ENCODE assay signal across 9 cellular contexts in the genomic region with DNA sequence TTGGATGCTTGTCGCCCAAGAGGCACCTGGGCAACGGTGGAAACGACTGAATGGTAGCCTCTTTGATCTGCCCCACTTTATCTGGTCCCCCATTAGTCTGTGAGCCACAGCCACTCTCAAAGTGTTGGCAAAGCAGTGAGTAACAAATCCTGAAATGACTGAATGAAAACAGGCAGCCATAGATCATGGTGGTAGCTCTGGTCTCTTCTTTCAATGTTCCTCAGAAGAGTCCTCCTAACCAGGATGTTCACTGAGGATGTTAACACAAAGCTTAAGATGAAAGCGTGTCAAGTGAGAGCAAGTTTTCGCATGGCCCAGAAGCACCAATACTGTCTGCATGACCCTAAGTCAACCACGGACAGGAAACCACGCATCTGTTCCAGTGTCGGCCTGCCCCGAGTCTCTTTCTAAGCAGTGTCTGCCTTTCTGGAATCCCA.
DNase-seq lines count a peak whose midpoint lies in the region; ATAC-seq, FAIRE-seq and TF ChIP-seq lines count a peak whose summit lies in the region.
"Had no signal": no experiment of that assay in that cellular context is flagged by ENCODE, and none has a peak within 500 bp of the region (broad histone marks: within the 10 kb centered on the region; RNA-seq: fewer than 3 reads in every experiment).

No MANE protein-coding gene starts in this region.

- no peaks in the 10 kb centered on the region for H4K20me1 ChIP-seq in GM23248 (ENCODE audit: insufficient read depth)

- H2AFZ ChIP-seq in GM23248 = no peak overlapping the region

- 90 to 96% methylated on average over 9 of the region's 9 CpGs for WGBS in GM23248 (ENCODE audit: low coverage in 1 of 2, low lambda C conversion rate in 2 of 2, missing lambda C conversion rate in 2 of 2), 2 experiments

- DNase-seq in UCSD-AML1 (lab: John Stamatoyannopoulos, UW; ENCODE audit: unreplicated experiment) (peak; percentile 47), myocyte (ENCODE audit: low read depth) (peak; percentile 30), upper lobe of right lung (no peak), vagina (ENCODE audit: extremely low spot score in 2 of 2) (no peak), GM23248 (no peak), kidney (no peak)

- no peak overlapping the region for H3K4me2 ChIP-seq in GM23248 (ENCODE audit: unreplicated experiment)

- TF ChIP-seq CTCF in upper lobe of right lung (IDR thresholded peaks at IDR 0.05) (no peak), vagina (IDR thresholded peaks at IDR 0.05) (no peak), kidney (IDR thresholded peaks at IDR 0.05; ENCODE audit: borderline replicate concordance, extremely low read depth, insufficient read depth) (no peak)

- no peak for FAIRE-seq in kidney (lab: Jason Lieb, UNC)

- H3K27me3 ChIP-seq in upper lobe of right lung (no peaks in the 10 kb centered on the region), vagina (no peaks in the 10 kb centered on the region), GM23248 (replicated peaks; ENCODE audit: insufficient read depth) (no peaks in the 10 kb centered on the region)

- H3K79me2 ChIP-seq in GM23248 (ENCODE audit: insufficient read depth) = no peaks in the 10 kb centered on the region

- H3K9me3 ChIP-seq in upper lobe of right lung (no peaks in the 10 kb centered on the region), vagina (no peaks in the 10 kb centered on the region), GM23248 (ENCODE audit: low read depth) (no peaks in the 10 kb centered on the region), kidney (ENCODE audit: control insufficient read depth in 1 of 2, low read length in 2 of 2) (no peaks in the 10 kb centered on the region)

- no peak for TF ChIP-seq POLR2A in vagina (IDR thresholded peaks at IDR 0.05)

- H3K4me3 ChIP-seq in upper lobe of right lung = no peak overlapping the region
- no peak overlapping the region for H3K4me3 ChIP-seq in vagina
- no peak overlapping the region for H3K4me3 ChIP-seq in GM23248
- no peak overlapping the region for H3K4me3 ChIP-seq in kidney (ENCODE audit: low read length in 2 of 2)

- no peaks in the 10 kb centered on the region for H3F3A ChIP-seq in GM23248 (ENCODE audit: insufficient read depth)

- intact Hi-C loops in upper lobe of right lung (cut with DNase I) (no loop called here), vagina (cut with DNase I) (no loop called here), kidney (cut with DNase I) (no loop called here)

- no peaks in the 10 kb centered on the region for H3K9me2 ChIP-seq in GM23248 (ENCODE audit: insufficient read depth)

- H3K27ac ChIP-seq in upper lobe of right lung = no peak overlapping the region
- no peak overlapping the region for H3K27ac ChIP-seq in vagina
- H3K27ac ChIP-seq in GM23248 = no peak overlapping the region
- H3K27ac ChIP-seq in kidney (ENCODE audit: low read depth in 2 of 2, low read length in 2 of 2) = no peak overlapping the region

- H3K36me3 ChIP-seq in upper lobe of right lung = peaks cover 20% of the 10 kb centered on the region
- H3K36me3 ChIP-seq in vagina = peaks cover 0 to 19% of the 10 kb centered on the region in 2 donors
- peaks cover 8% of the 10 kb centered on the region for H3K36me3 ChIP-seq in GM23248 (ENCODE audit: low read depth)
- H3K36me3 ChIP-seq in kidney (ENCODE audit: control insufficient read depth in 1 of 2, insufficient read depth in 2 of 2, low read length in 2 of 2) = peaks cover 3 to 9% of the 10 kb centered on the region in 2 donors

- no peaks in the 10 kb centered on the region for H3K4me1 ChIP-seq in upper lobe of right lung
- H3K4me1 ChIP-seq in vagina = no peaks in the 10 kb centered on the region
- no peaks in the 10 kb centered on the region for H3K4me1 ChIP-seq in GM23248 (ENCODE audit: insufficient read depth)
- H3K4me1 ChIP-seq in kidney (ENCODE audit: control insufficient read depth in 1 of 2, insufficient read depth in 1 of 2, low read depth in 1 of 2, low read length in 2 of 2) = no peaks in the 10 kb centered on the region

- in situ Hi-C loops in GM23248 (cut with MboI) = no loop called here

- ATAC-seq in GM18520 (IDR thresholded peaks at IDR 0.05; ENCODE audit: unreplicated experiment) = peak; percentile 49
- ATAC-seq in HG02938 (IDR thresholded peaks at IDR 0.05; ENCODE audit: unreplicated experiment) = peak; percentile 59
- ATAC-seq in upper lobe of right lung = no peak
- ATAC-seq: Right ventricle myocardium inferior had no signal

- H3K9ac ChIP-seq in GM23248 = no peak overlapping the region
- H3K9ac ChIP-seq in kidney (ENCODE audit: low read length in 2 of 2) = no peak overlapping the region

Comparison
In these comparisons a context has a peak if more than half of its experiments do, and no peak if none do; other contexts are left out.
1. DNase-seq: peak in UCSD-AML1 (single experiment) and myocyte (single experiment); none in upper lobe of right lung (single experiment), vagina (0 of 2), GM23248 (single experiment) and kidney (single experiment).